In the genomic region with DNA sequence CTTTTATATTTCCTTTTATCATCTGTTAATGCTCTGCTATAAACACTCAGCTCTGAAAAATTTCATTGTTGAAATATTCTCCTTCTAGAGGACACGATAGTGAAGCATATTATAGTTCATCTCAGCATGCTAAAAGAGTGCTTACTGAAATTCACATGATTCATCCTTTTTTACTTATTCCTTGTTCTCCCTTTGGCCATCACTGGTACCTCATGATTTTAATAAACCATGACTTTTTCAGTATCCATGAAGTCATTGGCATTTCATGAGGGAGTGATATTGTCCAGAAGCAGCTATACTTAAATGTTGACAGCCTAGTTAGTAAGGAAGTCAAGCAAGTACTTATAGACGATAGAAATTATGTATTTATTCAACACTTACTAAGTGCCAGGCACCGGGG, we compare ENCODE assay signal across 32 cellular contexts.
"Had no signal": no experiment of that assay in that cellular context is flagged by ENCODE, and none has a peak within 500 bp of the region (broad histone marks: within the 10 kb centered on the region; RNA-seq: fewer than 3 reads in every experiment).

No MANE protein-coding gene starts in this region.

- H3K4me1 ChIP-seq: adrenal gland, body of pancreas, breast epithelium had no signal

- DNase-seq: activated B cell treated with CpG ODN at 0.5 μM for 24 hours; activated CD4-positive, alpha-beta memory T cell treated with anti-CD3 and anti-CD28 coated beads for 36 hours; activated CD4-positive, alpha-beta T cell treated with anti-CD3 and anti-CD28 coated beads for 4 hours; activated CD4-positive, alpha-beta T cell treated with anti-CD3 and anti-CD28 coated beads, Interleukin-2, amount 10 ng/mL, durations not matched to agents 24 days and 14 days; activated CD4-positive, alpha-beta T cell treated with anti-CD3 and anti-CD28 coated beads, Interleukin-2, amount 50 U/mL, for 1 hour; activated CD4-positive, alpha-beta T cell treated with anti-CD3 and anti-CD28 coated beads, Interleukin-2, amount 50 U/mL, for 4 hours; activated CD4-positive, CD25-positive, alpha-beta regulatory T cell treated with anti-CD3 and anti-CD28 coated beads, Interleukin-2, amount 50 U/mL, for 72 hours; activated CD8-positive, alpha-beta memory T cell treated with anti-CD3 and anti-CD28 coated beads, Interleukin-2, amount 50 U/mL, for 4 hours; activated CD8-positive, alpha-beta T cell treated with anti-CD3 and anti-CD28 coated beads for 36 hours; activated effector memory CD4-positive, alpha-beta T cell treated with anti-CD3 and anti-CD28 coated beads, Interleukin-2, amount 50 U/mL, for 16 hours; activated gamma-delta T cell treated with Interleukin-2 at 50 U/mL for 16 hours; activated naive CD4-positive, alpha-beta T cell; activated naive CD4-positive, alpha-beta T cell treated with anti-CD3 and anti-CD28 coated beads for 36 hours; activated naive CD4-positive, alpha-beta T cell treated with anti-CD3 and anti-CD28 coated beads, Interleukin-2, amount 50 U/mL, for 16 hours; activated naive CD8-positive, alpha-beta T cell treated with anti-CD3 and anti-CD28 coated beads for 36 hours; activated T-cell treated with anti-CD3 and anti-CD28 coated beads for 4 hours; activated T-cell treated with anti-CD3 and anti-CD28 coated beads, Interleukin-2, amount 50 U/mL, for 1 hour; activated T-cell treated with anti-CD3 and anti-CD28 coated beads, Interleukin-2, amount 50 U/mL, for 4 hours; activated T-cell treated with anti-CD3 and anti-CD28 coated beads, Interleukin-2, amount 50 U/mL, for 72 hours; adrenal gland; amniotic stem cell; aorta; body of pancreas; brain microvascular endothelial cell; central memory CD4-positive, alpha-beta T cell; T-helper 1 cell; T-helper 2 cell; T-helper 9 cell had no signal

- H3K4me3 ChIP-seq: adrenal gland, body of pancreas, breast epithelium had no signal

- ATAC-seq: activated CD8-positive, alpha-beta T cell treated with anti-CD3 and anti-CD28 coated beads for 36 hours; activated naive CD4-positive, alpha-beta T cell treated with anti-CD3 and anti-CD28 coated beads, Interleukin-2, amount 50 U/mL, for 72 hours; activated T-cell treated with anti-CD3 and anti-CD28 coated beads, Interleukin-2, amount 50 U/mL, for 4 hours; activated T-cell treated with anti-CD3 and anti-CD28 coated beads, Interleukin-2, amount 50 U/mL, for 72 hours; activated T-helper 17 cell treated with anti-CD3 and anti-CD28 coated beads, Interleukin-2, amount 50 U/mL, for 72 hours; body of pancreas had no signal

- H3K9me3 ChIP-seq: adrenal gland, body of pancreas, breast epithelium had no signal

- H3K27ac ChIP-seq: adrenal gland, body of pancreas, brain microvascular endothelial cell, breast epithelium, VCaP had no signal

- H3K27me3 ChIP-seq: adrenal gland, body of pancreas, brain microvascular endothelial cell, breast epithelium had no signal

- H3K36me3 ChIP-seq: adrenal gland, brain microvascular endothelial cell, breast epithelium had no signal
